28 cellular contexts compared by ENCODE assay signal in the genomic region with DNA sequence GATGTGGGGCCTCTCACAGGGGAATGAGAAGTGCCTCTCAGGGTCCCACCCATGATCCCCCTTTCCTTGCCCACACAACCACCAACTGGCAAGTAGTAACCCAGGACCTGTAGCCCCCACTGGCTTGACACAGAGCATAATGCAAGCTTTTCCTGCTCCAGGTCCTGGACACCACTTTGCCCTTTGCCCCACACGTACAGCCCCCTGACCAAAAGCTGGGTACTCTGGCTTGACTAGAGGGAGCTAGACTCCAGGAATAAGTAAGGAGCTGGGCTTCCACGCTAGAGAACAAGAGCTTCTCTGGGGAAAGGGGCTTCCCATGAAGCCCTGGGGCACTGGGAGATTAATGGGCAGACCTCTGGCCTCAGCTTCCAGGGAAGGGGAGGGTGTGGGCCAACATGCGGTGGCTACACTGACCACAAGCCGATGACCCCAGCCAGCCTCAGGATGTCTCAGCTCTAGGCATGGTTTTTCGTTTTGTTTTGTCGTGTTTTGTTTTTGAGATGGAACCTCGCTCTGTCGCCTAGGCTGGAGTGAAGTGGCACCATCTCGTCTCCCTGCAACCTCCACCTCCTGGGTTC.
"Had no signal": no experiment of that assay in that cellular context is flagged by ENCODE, and none has a peak within 500 bp of the region (broad histone marks: within the 10 kb centered on the region; RNA-seq: fewer than 3 reads in every experiment).

No MANE protein-coding gene starts in this region.

- H3K4me1 Mint-ChIP-seq: activated B cell treated with CpG ODN at 0.5 μM for 24 hours; activated CD8-positive, alpha-beta memory T cell treated with anti-CD3 and anti-CD28 coated beads, Interleukin-2, amount 10 ng/mL, durations not matched to agents 7 days and 5 days; activated naive CD4-positive, alpha-beta T cell treated with anti-CD3 and anti-CD28 coated beads, Interleukin-2, amount 50 U/mL, for 24 hours; T-cell had no signal

- H3K27ac ChIP-seq: breast epithelium, Peyer's patch had no signal

- H3K27me3 Mint-ChIP-seq: activated B cell treated with CpG ODN at 0.5 μM for 24 hours; activated naive CD4-positive, alpha-beta T cell treated with anti-CD3 and anti-CD28 coated beads, Interleukin-2, amount 50 U/mL, for 24 hours; activated T-cell treated with anti-CD3 and anti-CD28 coated beads, Interleukin-2, amount 50 U/mL, for 24 hours; T-cell had no signal

- H3K4me3 ChIP-seq: breast epithelium, Peyer's patch had no signal

- ATAC-seq: activated CD8-positive, alpha-beta memory T cell treated with anti-CD3 and anti-CD28 coated beads, Interleukin-2, amount 10 ng/mL, durations not matched to agents 7 days and 5 days; T-cell had no signal

- H3K4me3 Mint-ChIP-seq: activated B cell treated with CpG ODN at 0.5 μM for 24 hours; activated CD4-positive, alpha-beta T cell treated with anti-CD3 and anti-CD28 coated beads, Interleukin-2, amount 10 ng/mL, durations not matched to agents 24 days and 14 days; activated CD8-positive, alpha-beta memory T cell treated with anti-CD3 and anti-CD28 coated beads, Interleukin-2, amount 10 ng/mL, durations not matched to agents 7 days and 5 days; activated naive CD4-positive, alpha-beta T cell treated with anti-CD3 and anti-CD28 coated beads, Interleukin-2, amount 50 U/mL, for 24 hours; activated T-cell treated with anti-CD3 and anti-CD28 coated beads, Interleukin-2, amount 50 U/mL, for 24 hours; activated T-helper 1 cell treated with anti-CD3 and anti-CD28 coated beads, Interleukin-12 subunit alpha, Interleukin-12 subunit beta, Interleukin-2, Interleukin-4 antibody, amounts not matched to agents 30 ng/mL and 10 ng/mL and 1 ng/mL, durations not matched to agents 14 hours and 24 hours and 36 hours; T-cell had no signal

- DNase-seq: activated B cell treated with CpG ODN at 0.5 μM for 24 hours; activated CD4-positive, alpha-beta T cell treated with anti-CD3 and anti-CD28 coated beads for 1 hour; activated CD4-positive, alpha-beta T cell treated with anti-CD3 and anti-CD28 coated beads, Interleukin-2, amount 10 ng/mL, durations not matched to agents 24 days and 14 days; activated CD4-positive, alpha-beta T cell treated with anti-CD3 and anti-CD28 coated beads, Interleukin-2, amount 50 U/mL, for 48 hours; activated CD8-positive, alpha-beta memory T cell treated with anti-CD3 and anti-CD28 coated beads, Interleukin-2, amount 10 ng/mL, durations not matched to agents 7 days and 5 days; activated effector memory CD4-positive, alpha-beta T cell treated with Interleukin-2 at 50 U/mL for 16 hours; activated naive CD4-positive, alpha-beta T cell; activated T-cell treated with anti-CD3 and anti-CD28 coated beads, Interleukin-2, amount 50 U/mL, for 24 hours; central memory CD4-positive, alpha-beta T cell; KG1; NCI-H1092; NCI-H1417 treated with DMSO at 0.1 percent for 48 hours; NCI-H1694; NCI-H2029; NCI-H2107; NCI-H2171 treated with DMSO at 0.1 percent for 48 hours; NCI-H345; NCI-H510A; NCI-H526 treated with DMSO at 0.1 percent for 48 hours; NCI-H82; Peyer's patch; SHP77 treated with DMSO at 0.1 percent for 48 hours; T-cell; T-helper 2 cell; T1000 had no signal

- H3K27ac Mint-ChIP-seq: activated B cell treated with CpG ODN at 0.5 μM for 24 hours; activated CD4-positive, alpha-beta T cell treated with anti-CD3 and anti-CD28 coated beads, Interleukin-2, amount 10 ng/mL, durations not matched to agents 24 days and 14 days; activated CD8-positive, alpha-beta memory T cell treated with anti-CD3 and anti-CD28 coated beads, Interleukin-2, amount 10 ng/mL, durations not matched to agents 7 days and 5 days; activated naive CD4-positive, alpha-beta T cell treated with anti-CD3 and anti-CD28 coated beads, Interleukin-2, amount 50 U/mL, for 24 hours; activated T-cell treated with anti-CD3 and anti-CD28 coated beads, Interleukin-2, amount 50 U/mL, for 24 hours; activated T-helper 1 cell treated with anti-CD3 and anti-CD28 coated beads, Interleukin-12 subunit alpha, Interleukin-12 subunit beta, Interleukin-2, Interleukin-4 antibody, amounts not matched to agents 30 ng/mL and 10 ng/mL and 1 ng/mL, durations not matched to agents 14 hours and 24 hours and 36 hours; T-cell had no signal

- H3K27me3 ChIP-seq: breast epithelium, Peyer's patch had no signal

- H3K36me3 Mint-ChIP-seq: T-cell had no signal

- H3K36me3 ChIP-seq: breast epithelium, Peyer's patch had no signal

- H3K4me1 ChIP-seq: breast epithelium, Peyer's patch had no signal
